Comparison of ENCODE assay signal across 32 cellular contexts in the genomic region with DNA sequence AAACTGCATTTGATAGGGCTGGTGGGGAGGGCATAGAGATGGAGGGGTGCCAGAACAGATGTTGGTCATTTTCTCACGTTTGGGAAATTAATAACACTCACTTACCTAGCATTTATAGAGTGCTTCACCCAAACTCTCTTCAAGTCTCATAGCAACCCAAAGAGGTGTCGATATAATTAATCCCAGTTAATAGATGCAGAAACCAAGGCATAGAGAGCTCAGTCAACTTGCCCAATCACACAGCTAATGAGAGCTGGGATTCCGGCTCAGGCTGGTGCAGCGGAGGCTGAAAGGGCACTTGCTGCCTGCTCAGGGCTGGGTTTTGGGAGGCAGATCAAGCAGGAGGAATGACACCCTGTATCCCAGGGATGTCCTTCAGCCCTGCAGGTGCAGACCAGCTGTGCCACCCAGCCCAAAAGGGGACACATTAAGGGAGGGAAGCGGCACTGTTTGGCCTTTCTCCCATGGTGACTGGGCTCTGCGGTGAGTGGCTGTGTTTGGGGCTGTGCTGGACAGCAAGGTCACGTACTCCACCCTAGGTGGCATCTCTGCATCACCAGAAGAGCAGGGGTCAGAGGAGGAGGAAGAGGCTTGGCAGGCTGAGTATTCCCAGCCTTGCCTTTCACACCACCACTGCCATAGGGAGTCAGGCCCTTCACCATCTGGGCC.
A peak's percentile ranks its signal among the peaks of the same experiment; 100 is the strongest.
DNase-seq lines count a peak whose midpoint lies in the region; ATAC-seq and TF ChIP-seq lines count a peak whose summit lies in the region.
"Had no signal": no experiment of that assay in that cellular context is flagged by ENCODE, and none has a peak within 500 bp of the region (broad histone marks: within the 10 kb centered on the region; RNA-seq: fewer than 3 reads in every experiment).

No MANE protein-coding gene starts in this region.

- intact Hi-C loops in dorsolateral prefrontal cortex (cut with DNase I) (no loop called here), spleen (cut with DNase I; ENCODE audit: low total_unique reads) (no loop called here)

- H3K27ac ChIP-seq in dorsolateral prefrontal cortex (peak overlapping the region in 46 of 59 donors; percentile 2 to 79 (median 61)), spleen (peak overlapping the region in 1 of 8 donors; percentile 19)
- H3K27ac ChIP-seq: BLaER1, esophagus muscularis mucosa, HL-60, parathyroid adenoma, Peyer's patch, thyroid gland had no signal

- H3K27me3 ChIP-seq in dorsolateral prefrontal cortex (no peaks in the 10 kb centered on the region), spleen (replicated peaks in 1 of 7) (no peaks in the 10 kb centered on the region)
- H3K27me3 ChIP-seq: BLaER1, esophagus muscularis mucosa, Peyer's patch, thyroid gland had no signal

- DNase-seq in NCI-H748 (lab: John Stamatoyannopoulos, UW; ENCODE audit: unreplicated experiment) (peak; percentile 37), NCI-H748 treated with DMSO at 0.1 percent for 48 hours (lab: John Stamatoyannopoulos, UW) (no peak), NCI-H524 (lab: John Stamatoyannopoulos, UW) (peak; percentile 92 to 97), dorsolateral prefrontal cortex (no peak), spleen (peak; percentile 64), middle frontal gyrus (ENCODE audit: extremely low spot score, low spot score) (no peak), NCI-H69 (lab: John Stamatoyannopoulos, UW) (no peak)
- DNase-seq: ACHN; activated CD4-positive, alpha-beta T cell treated with anti-CD3 and anti-CD28 coated beads, Interleukin-2, amount 50 U/mL, for 48 hours; activated effector memory CD4-positive, alpha-beta T cell treated with Interleukin-2 at 50 U/mL for 16 hours; activated naive CD8-positive, alpha-beta T cell treated with anti-CD3 and anti-CD28 coated beads for 36 hours; activated T-cell treated with anti-CD3 and anti-CD28 coated beads for 4 hours; DMS79 treated with DMSO at 0.1 percent for 48 hours; effector CD8-positive, alpha-beta T cell; foreskin melanocyte; Kasumi-1; left ventricle myocardium superior; midbrain; NCI-H226; Peyer's patch; right cardiac atrium; SIG-M5; stimulated activated CD4-positive, alpha-beta T cell treated with anti-CD3 and anti-CD28 coated beads, Interleukin-12 subunit alpha, Interleukin-12 subunit beta, amount 100 ng/mL, for 4 hours; stimulated activated naive CD8-positive, alpha-beta T cell treated with anti-CD3 and anti-CD28 coated beads, Interleukin-15, Interleukin-2, amounts not matched to agents 100 U/mL and 50 U/mL, for 24 hours; SW 1271; thyroid gland had no signal

- peaks cover 0 to 31% (median 9%) of the 10 kb centered on the region in 6 donors for H3K4me1 ChIP-seq in spleen
- H3K4me1 ChIP-seq: BLaER1, esophagus muscularis mucosa, parathyroid adenoma, Peyer's patch, thyroid gland had no signal

- no peaks in the 10 kb centered on the region for H3K9me3 ChIP-seq in spleen
- H3K9me3 ChIP-seq: BLaER1, esophagus muscularis mucosa, HAP-1, Peyer's patch, thyroid gland had no signal

- 76 to 82% (median 80%) methylated on average over 5 to 7 of the region's 7 CpGs for WGBS in spleen, 5 donors

- no peak overlapping the region for H3K4me3 ChIP-seq in dorsolateral prefrontal cortex
- H3K4me3 ChIP-seq in spleen: no peak overlapping the region
- H3K4me3 ChIP-seq: BLaER1, esophagus muscularis mucosa, HAP-1, Peyer's patch, thyroid gland had no signal

- TF ChIP-seq CTCF in dorsolateral prefrontal cortex (IDR thresholded peaks at IDR 0.05 in 54 of 56, conservative IDR thresholded peaks at IDR 0.05 in 2 of 56; ENCODE audit: low read depth in 1 of 56, partially characterized antibody in 56 of 56) (no peak), spleen (IDR thresholded peaks at IDR 0.05 in 8 of 11, conservative IDR thresholded peaks at IDR 0.05 in 3 of 11) (no peak)

- TF ChIP-seq POLR2A in spleen (IDR thresholded peaks at IDR 0.05): no peak

- no peak for ATAC-seq in HG03280 (IDR thresholded peaks at IDR 0.05; ENCODE audit: unreplicated experiment)
- ATAC-seq: left ventricle myocardium superior; right cardiac atrium; stimulated activated naive CD8-positive, alpha-beta T cell treated with anti-CD3 and anti-CD28 coated beads, Interleukin-15, Interleukin-2, amounts not matched to agents 100 U/mL and 50 U/mL, for 24 hours had no signal

- H3K36me3 ChIP-seq in spleen: peaks cover 0 to 58% (median 0%) of the 10 kb centered on the region in 6 donors
- H3K36me3 ChIP-seq: HAP-1, Peyer's patch, thyroid gland had no signal

Comparison
In these comparisons a context has a peak if more than half of its experiments do, and no peak if none do; other contexts are left out.
1. DNase-seq: peak in NCI-H748 (single experiment), NCI-H524 (2 of 2) and spleen (single experiment); none in NCI-H748 treated with DMSO at 0.1 percent for 48 hours (single experiment), dorsolateral prefrontal cortex (0 of 10), middle frontal gyrus (single experiment) and NCI-H69 (single experiment).